8 cellular contexts compared by ENCODE assay signal in the genomic region with DNA sequence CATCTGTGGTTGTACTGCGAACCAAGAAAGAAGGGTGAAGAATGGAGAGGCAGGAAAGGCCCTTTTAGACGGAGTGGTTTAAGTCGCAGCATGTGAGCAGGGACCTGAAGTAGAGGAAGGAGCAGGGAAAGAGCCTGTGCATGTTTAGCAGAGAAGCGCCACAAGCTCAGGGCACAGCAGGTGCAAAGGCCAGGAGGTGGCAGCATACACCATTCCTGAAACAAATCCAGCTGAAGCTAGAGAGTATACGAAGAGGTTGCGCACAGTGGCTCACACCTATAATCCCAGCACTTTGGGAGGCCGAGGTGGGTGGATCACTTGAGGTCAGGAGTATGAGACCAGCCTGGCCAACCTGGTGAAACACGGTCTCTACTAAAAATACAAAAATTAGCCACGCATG. TPM values are rescaled to one million over a fixed set of nuclear protein-coding genes. Genes with fewer than 3 reads are reported as not detected.
DNase-seq lines count a peak whose midpoint lies in the region; ATAC-seq and TF ChIP-seq lines count a peak whose summit lies in the region.

No MANE protein-coding gene starts in this region.

- TF ChIP-seq POLR2A in prostate gland (IDR thresholded peaks at IDR 0.05) (no peak), gastrocnemius medialis (IDR thresholded peaks at IDR 0.05) (no peak)

- H3K9me3 ChIP-seq in cardiac muscle cell (ENCODE audit: low read depth) (no peaks in the 10 kb centered on the region), right atrium auricular region (no peaks in the 10 kb centered on the region), prostate gland (no peaks in the 10 kb centered on the region), gastrocnemius medialis (no peaks in the 10 kb centered on the region)

- no peak overlapping the region for H3K27ac ChIP-seq in cardiac muscle cell
- no peak overlapping the region for H3K27ac ChIP-seq in right atrium auricular region
- no peak overlapping the region for H3K27ac ChIP-seq in prostate gland
- H3K27ac ChIP-seq in gastrocnemius medialis, result no peak overlapping the region

- no peaks in the 10 kb centered on the region for H3K36me3 ChIP-seq in cardiac muscle cell
- no peaks in the 10 kb centered on the region for H3K36me3 ChIP-seq in right atrium auricular region
- H3K36me3 ChIP-seq in prostate gland, result no peaks in the 10 kb centered on the region
- H3K36me3 ChIP-seq in gastrocnemius medialis, result no peaks in the 10 kb centered on the region

- no peaks in the 10 kb centered on the region for H3K4me1 ChIP-seq in cardiac muscle cell (ENCODE audit: low read depth)
- no peaks in the 10 kb centered on the region for H3K4me1 ChIP-seq in right atrium auricular region
- H3K4me1 ChIP-seq in prostate gland (replicated peaks), result no peaks in the 10 kb centered on the region
- no peaks in the 10 kb centered on the region for H3K4me1 ChIP-seq in gastrocnemius medialis

- intact Hi-C loops in prostate gland (cut with DNase I) (no loop called here), gastrocnemius medialis (cut with DNase I; ENCODE audit: low total_unique reads) (no loop called here)

- DNase-seq in cardiac muscle cell (ENCODE audit: low read depth in 1 of 2, low spot score in 1 of 2) (peak; percentile 23 to 32), right atrium auricular region (ENCODE audit: low spot score) (no peak), NCI-H460 (ENCODE audit: extremely low read depth, low read depth) (peak; percentile 12), epithelial cell of esophagus (ENCODE audit: low read depth) (peak; percentile 54), prostate gland (ENCODE audit: low spot score) (no peak), gastrocnemius medialis (no peak)

- no peak overlapping the region for H3K4me3 ChIP-seq in cardiac muscle cell
- H3K4me3 ChIP-seq in right atrium auricular region, result no peak overlapping the region
- no peak overlapping the region for H3K4me3 ChIP-seq in epithelial cell of esophagus (ENCODE audit: low read length)
- no peak overlapping the region for H3K4me3 ChIP-seq in prostate gland
- H3K4me3 ChIP-seq in gastrocnemius medialis, result no peak overlapping the region

- TF ChIP-seq CTCF in cardiac muscle cell (IDR thresholded peaks at IDR 0.05; ENCODE audit: low read depth, low read length) (peak; percentile 20), right atrium auricular region (IDR thresholded peaks at IDR 0.05) (no peak), epithelial cell of esophagus (IDR thresholded peaks at IDR 0.05; ENCODE audit: insufficient read depth, low read depth, low read length, missing control alignments) (peak; percentile 59), prostate gland (IDR thresholded peaks at IDR 0.05) (peak in 3 of 4 experiments; percentile 6 to 12 (median 7)), gastrocnemius medialis (IDR thresholded peaks at IDR 0.05 in 4 of 5, conservative IDR thresholded peaks at IDR 0.05 in 1 of 5) (no peak)

- 80% methylated on average over 9 of the region's 9 CpGs for WGBS in prostate gland

- H3K27me3 ChIP-seq in cardiac muscle cell (no peaks in the 10 kb centered on the region), right atrium auricular region (no peaks in the 10 kb centered on the region), prostate gland (replicated peaks; ENCODE audit: insufficient read depth) (no peaks in the 10 kb centered on the region), gastrocnemius medialis (no peaks in the 10 kb centered on the region)

- in situ Hi-C loops in gastrocnemius medialis (cut with MboI; ENCODE audit: low sequenced_read_pairs in 4 of 4), result no loop called here

- ATAC-seq in activated CD4-positive, CD25-positive, alpha-beta regulatory T cell treated with anti-CD3 and anti-CD28 coated beads, Interleukin-2, amount 50 U/mL, for 24 hours, result no peak
- ATAC-seq in HG02852 (IDR thresholded peaks at IDR 0.05; ENCODE audit: unreplicated experiment) (no peak), gastrocnemius medialis (no peak)

RNA-seq across cellular contexts. Expression of a gene that starts 49.9 kb away (rescaled TPM):
- 2.0 and 4.8 TPM in 2 replicates for total RNA-seq in cardiac muscle cell
- polyA plus RNA-seq in cardiac muscle cell, result 2.3 and 3.6 TPM in 2 replicates
- under 1 TPM; 0.86 to 0.93 TPM for total RNA-seq in right atrium auricular region
- total RNA-seq in NCI-H460 (2014; rRNA removed; shearing (Covaris generic)), result 8.0 and 8.1 TPM in 2 replicates
- polyA plus RNA-seq in NCI-H460 (2014; cell fraction: nucleus; rRNA removed), result 2.7 and 5.0 TPM in 2 replicates
- 1 to 10 TPM; 2.7 to 4.1 TPM for total RNA-seq in prostate gland
- 1 to 10 TPM in 2 of 4 donors, under 1 TPM in 2; 0.49 to 1.2 (median 0.82) TPM for total RNA-seq in gastrocnemius medialis

Comparison
In these comparisons a context has a peak if more than half of its experiments do, and no peak if none do; other contexts are left out.
1. DNase-seq: peak in cardiac muscle cell (2 of 2), NCI-H460 (single experiment) and epithelial cell of esophagus (single experiment); none in right atrium auricular region (single experiment), prostate gland (single experiment) and gastrocnemius medialis (0 of 2).
2. CTCF ChIP-seq: peak in cardiac muscle cell (single experiment), epithelial cell of esophagus (single experiment) and prostate gland (3 of 4); none in right atrium auricular region (0 of 2) and gastrocnemius medialis (0 of 5).